8 cellular contexts compared by ENCODE assay signal in genomic region chr17:39573447-39574298, GRCh38. TPM values are rescaled to one million over a fixed set of nuclear protein-coding genes. Genes with fewer than 3 reads are reported as not detected.
DNase-seq lines count a peak whose midpoint lies in the region; ATAC-seq, FAIRE-seq and TF ChIP-seq lines count a peak whose summit lies in the region.

No MANE protein-coding gene starts in this region.

- H3K27ac ChIP-seq in C4-2B = peak overlapping the region; percentile 77
- H3K27ac ChIP-seq in PC-9 = no peak overlapping the region
- peak overlapping the region; percentile 57 for H3K27ac ChIP-seq in angular gyrus (ENCODE audit: low read depth, low read length)

- peaks cover 10% of the 10 kb centered on the region; the same call in 1 of the 2 replicates for H3F3A ChIP-seq in PC-9 (ENCODE audit: insufficient read depth, low read depth)

- H3K4me1 ChIP-seq in PC-9 (replicated peaks; ENCODE audit: insufficient read depth) = peaks cover 5% of the 10 kb centered on the region; the same call in 1 of the 2 replicates

- POLR2A ChIA-PET in PC-9 (lab: Charles Lee; ENCODE audit: unreplicated experiment) = interaction anchor here (0.7 kb wide), 1 partner anchor 258 kb away, joined by 5 read pairs; no protein-coding TSS in a partner anchor

- H3K4me2 ChIP-seq in PC-9 = peak overlapping the region; percentile 79

- peak overlapping the region; percentile 82; the same call in 1 of the 2 replicates for H3K4me3 ChIP-seq in PC-9

- CTCF ChIA-PET in PC-9 (lab: Charles Lee) = interaction anchor here (0.6 kb wide), 2 partner anchors 112 to 768 kb away, joined by 3 to 4 read pairs; no protein-coding TSS in a partner anchor

- TF ChIP-seq CTCF in C4-2B (conservative IDR thresholded peaks at IDR 0.05) (no peak), PC-9 (conservative IDR thresholded peaks at IDR 0.05) (no peak)

- no peaks in the 10 kb centered on the region for H3K36me3 ChIP-seq in PC-9 (ENCODE audit: low read depth)

- no peaks in the 10 kb centered on the region for H4K20me1 ChIP-seq in PC-9 (ENCODE audit: insufficient read depth)

- TSS peak; percentile 57 for BruUV-seq in PC-9 (replicated peaks; lab: Mats Ljungman, UMichigan)

- H3K9me3 ChIP-seq in PC-9 (ENCODE audit: insufficient read depth, low read depth) = no peaks in the 10 kb centered on the region; the same call in 1 of the 2 replicates

- no peak for FAIRE-seq in H54 (lab: Jason Lieb, UNC)

- DNase-seq in H54 (ENCODE audit: insufficient read length, low spot score) (peak; percentile 95), PC-9 (peak; percentile 57 to 62), left cardiac atrium (peak; percentile 76), posterior cingulate gyrus (peak in 9 of 10 donors; percentile 45 to 94 (median 67)), NCI-H1694 (lab: John Stamatoyannopoulos, UW) (no peak)
- no peak for DNase-seq in stimulated activated naive CD4-positive, alpha-beta T cell treated with Interleukin-2 at 50 U/mL for 16 hours (lab: John Stamatoyannopoulos, UW)

- intact Hi-C loops in PC-9 (cut with micrococcal nuclease; ENCODE audit: unreplicated experiment) = no loop called here
- intact Hi-C loops in left cardiac atrium (cut with DNase I) = no loop called here
- intact Hi-C loops in posterior cingulate gyrus (cut with DNase I) = no loop called here

- peak; percentile 68; the same call in 1 of the 2 replicates for TF ChIP-seq POLR2A in H54 (IDR thresholded peaks at IDR 0.05; ENCODE audit: low read depth, low read length)

- H3K27me3 ChIP-seq in PC-9 (ENCODE audit: insufficient read depth, low read depth) = peaks cover 10% of the 10 kb centered on the region; the same call in 1 of the 2 replicates

- peak overlapping the region; percentile 83 for H2AFZ ChIP-seq in PC-9

- H3K79me2 ChIP-seq in PC-9 (ENCODE audit: low read depth) = no peaks in the 10 kb centered on the region

- no peaks in the 10 kb centered on the region for H3K9me2 ChIP-seq in PC-9 (ENCODE audit: insufficient read depth)

- peak; percentile 96 to 98 for ATAC-seq in left cardiac atrium

RNA-seq across cellular contexts. Expression of gene NEUROD2, which starts 34.0 kb away (rescaled TPM):
- total RNA-seq in PC-9 (2021) = not detected in 2 replicates
- total RNA-seq in left cardiac atrium = not detected

RNA-seq across cellular contexts. Expression of gene PPP1R1B, which starts 53.1 kb away (rescaled TPM):
- total RNA-seq in PC-9 (2021) (not detected in 2 replicates), left cardiac atrium (1 to 10 TPM; 4.0 to 5.3 TPM)

Comparison
In these comparisons a context has a peak if more than half of its experiments do, and no peak if none do; other contexts are left out.
1. DNase-seq: peak in H54 (single experiment), PC-9 (2 of 2), left cardiac atrium (single experiment) and posterior cingulate gyrus (9 of 10); none in stimulated activated naive CD4-positive, alpha-beta T cell treated with Interleukin-2 at 50 U/mL for 16 hours (single experiment) and NCI-H1694 (single experiment).